In the genomic region with DNA sequence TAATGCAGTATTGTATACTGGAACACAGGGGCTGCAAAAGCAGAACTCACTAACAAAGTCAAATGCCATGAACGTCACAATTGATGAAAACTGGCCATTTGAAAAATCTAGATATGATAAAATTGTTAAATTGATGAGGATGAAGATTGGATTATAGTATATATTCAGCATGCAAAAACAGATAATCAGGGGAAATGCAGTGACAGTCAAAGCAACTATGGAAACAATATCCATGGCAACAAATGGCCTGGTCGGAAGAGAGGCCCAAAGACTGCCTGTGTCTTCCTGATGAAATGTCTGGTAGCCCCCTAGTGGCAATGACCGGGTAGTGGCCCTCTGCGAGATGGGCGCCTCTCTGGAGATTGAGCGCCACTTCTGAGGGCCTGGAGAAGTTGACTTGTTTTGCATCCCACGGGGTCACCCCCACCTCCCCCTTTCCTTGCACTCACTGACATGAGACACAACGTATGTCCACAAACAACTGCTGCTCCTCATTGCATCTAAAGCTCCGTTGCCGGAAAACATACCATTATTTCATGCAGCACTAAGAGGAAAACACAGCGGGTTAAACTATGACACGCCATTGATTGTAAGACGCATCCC, we compare ENCODE assay signal across 1 cellular context.
TF ChIP-seq lines count a peak whose summit lies in the region.

No MANE protein-coding gene starts in this region.

TF ChIP-seq in WTC11, 78 proteins besides CTCF, POLR2A, EP300 and RAD21:
- TF ChIP-seq GABPB1 (CRISPR knock-in tag; IDR thresholded peaks at IDR 0.05): peak; percentile 49; the same call in 1 of the 2 replicates
- no peak for TF ChIP-seq ZBTB43 (CRISPR knock-in tag; IDR thresholded peaks at IDR 0.05)
- TF ChIP-seq CBFB (CRISPR knock-in tag; IDR thresholded peaks at IDR 0.05; ENCODE audit: low read depth): no peak
- TF ChIP-seq ZNF138 (CRISPR knock-in tag; conservative IDR thresholded peaks at IDR 0.05): no peak
- TF ChIP-seq NFATC4 (CRISPR knock-in tag; IDR thresholded peaks at IDR 0.05): no peak
- TF ChIP-seq, protein P1, sequence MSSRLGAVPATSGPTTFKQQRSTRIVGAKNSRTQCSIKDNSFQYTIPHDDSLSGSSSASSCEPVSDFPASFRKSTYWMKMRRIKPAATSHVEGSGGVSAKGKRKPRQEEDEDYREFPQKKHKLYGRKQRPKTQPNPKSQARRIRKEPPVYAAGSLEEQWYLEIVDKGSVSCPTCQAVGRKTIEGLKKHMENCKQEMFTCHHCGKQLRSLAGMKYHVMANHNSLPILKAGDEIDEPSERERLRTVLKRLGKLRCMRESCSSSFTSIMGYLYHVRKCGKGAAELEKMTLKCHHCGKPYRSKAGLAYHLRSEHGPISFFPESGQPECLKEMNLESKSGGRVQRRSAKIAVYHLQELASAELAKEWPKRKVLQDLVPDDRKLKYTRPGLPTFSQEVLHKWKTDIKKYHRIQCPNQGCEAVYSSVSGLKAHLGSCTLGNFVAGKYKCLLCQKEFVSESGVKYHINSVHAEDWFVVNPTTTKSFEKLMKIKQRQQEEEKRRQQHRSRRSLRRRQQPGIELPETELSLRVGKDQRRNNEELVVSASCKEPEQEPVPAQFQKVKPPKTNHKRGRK (CRISPR knock-in tag; IDR thresholded peaks at IDR 0.05; ENCODE audit: borderline replicate concordance): no peak
- TF ChIP-seq CREM (CRISPR knock-in tag; IDR thresholded peaks at IDR 0.05): no peak
TF ChIP-seq in WTC11: peak in this region for 1.
